ENCODE assay signal across 14 cellular contexts in the genomic region with DNA sequence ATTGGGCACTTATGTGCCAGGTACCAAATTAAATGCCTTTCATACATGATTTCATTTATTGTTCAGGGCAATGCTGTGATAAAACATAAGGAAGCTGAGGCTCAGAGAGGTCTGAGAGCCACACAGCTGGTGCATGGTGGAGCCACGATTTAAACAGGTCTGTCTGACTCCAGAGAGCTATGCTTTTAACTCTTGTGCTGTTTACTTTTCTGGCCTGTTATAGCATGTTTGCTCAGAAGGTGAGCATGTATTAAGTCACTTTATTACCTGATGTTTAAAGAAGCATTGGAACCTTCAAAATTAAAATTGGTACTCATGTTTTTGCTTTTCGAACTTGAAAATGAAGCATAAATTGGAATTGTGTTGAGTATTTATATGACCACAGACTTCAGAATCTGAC. TPM values are rescaled to one million over a fixed set of nuclear protein-coding genes. Genes with fewer than 3 reads are reported as not detected.
A peak's percentile ranks its signal among the peaks of the same experiment; 100 is the strongest.
DNase-seq lines count a peak whose midpoint lies in the region; ATAC-seq, FAIRE-seq and TF ChIP-seq lines count a peak whose summit lies in the region.
"Had no signal": no experiment of that assay in that cellular context is flagged by ENCODE, and none has a peak within 500 bp of the region (broad histone marks: within the 10 kb centered on the region; RNA-seq: fewer than 3 reads in every experiment).

No MANE protein-coding gene starts in this region.

- no peak for TF ChIP-seq CTCF in A549 (IDR thresholded peaks at IDR 0.05)
- TF ChIP-seq CTCF in PC-3 (conservative IDR thresholded peaks at IDR 0.05; ENCODE audit: low read depth, low read length): no peak
- TF ChIP-seq CTCF in osteoblast (IDR thresholded peaks at IDR 0.05; ENCODE audit: extremely low read depth, low read depth, low read length): no peak

- H3K4me3 ChIP-seq in A549 (no peak overlapping the region), PC-3 (ENCODE audit: low read length) (no peak overlapping the region), osteoblast (ENCODE audit: insufficient read depth, low read length) (no peak overlapping the region)
- H3K4me3 ChIP-seq: BLaER1, GM12878, HAP-1 had no signal

- TF ChIP-seq EP300 in A549 (IDR thresholded peaks at IDR 0.05): no peak

- DNase-seq in A549 (ENCODE audit: low read depth in 1 of 2, low spot score in 1 of 2) (no peak), PC-3 (peak; percentile 39), osteoblast (ENCODE audit: insufficient read length, low spot score, missing footprints) (peak; percentile 17), substantia nigra (lab: John Stamatoyannopoulos, UW) (no peak)
- DNase-seq: AML-193, DMS79 had no signal

- H3K9me2 ChIP-seq in PC-3 (replicated peaks; ENCODE audit: low read length): no peaks in the 10 kb centered on the region

- POLR2A ChIA-PET in A549 (lab: Yijun Ruan, JAX): no interaction called here
- POLR2A ChIA-PET in PC-3 (lab: Charles Lee; ENCODE audit: unreplicated experiment): interaction anchor here (0.5 kb wide), 1 partner anchor 612 kb away, joined by 3 read pairs; no protein-coding TSS in a partner anchor

- H3K4me1 ChIP-seq in A549 (peaks cover 24% of the 10 kb centered on the region), PC-3 (ENCODE audit: insufficient read depth, low read length) (peaks cover 35% of the 10 kb centered on the region), osteoblast (ENCODE audit: insufficient read depth, low read length) (peaks cover 6% of the 10 kb centered on the region)
- H3K4me1 ChIP-seq: BLaER1, HAP-1 had no signal

- H3K27me3 ChIP-seq in PC-3 (ENCODE audit: low read length): no peaks in the 10 kb centered on the region
- no peaks in the 10 kb centered on the region for H3K27me3 ChIP-seq in osteoblast (ENCODE audit: insufficient read depth, low read length)
- H3K27me3 ChIP-seq: BLaER1 had no signal

- CTCF ChIA-PET in A549 (lab: Yijun Ruan, JAX): interaction anchor here (0.6 to 1.7 kb wide), 9 partner anchors 10 to 522 kb away, joined by 3 to 6 read pairs (median 3); no protein-coding TSS in a partner anchor
- CTCF ChIA-PET in PC-3 (lab: Charles Lee): interaction anchor here (0.6 kb wide), 1 partner anchor 448 kb away, joined by 3 read pairs; no protein-coding TSS in a partner anchor

- H3K27ac ChIP-seq in A549: no peak overlapping the region
- H3K27ac ChIP-seq in PC-3 (ENCODE audit: low read length): no peak overlapping the region
- H3K27ac ChIP-seq in osteoblast (ENCODE audit: low read depth, low read length): no peak overlapping the region
- H3K27ac ChIP-seq in substantia nigra (ENCODE audit: low read depth, low read length, poor library complexity, severe bottlenecking): no peak overlapping the region
- H3K27ac ChIP-seq: BLaER1 had no signal

- H2AFZ ChIP-seq in PC-3 (ENCODE audit: low read length) (no peak overlapping the region), osteoblast (ENCODE audit: low read length) (no peak overlapping the region)

- intact Hi-C loops in PC-3 (cut with micrococcal nuclease): no loop called here

- no TSS peak for BruUV-seq in PC-3 (replicated peaks; lab: Mats Ljungman, UMichigan)

- H3K9ac ChIP-seq in PC-3 (ENCODE audit: low read length): no peak overlapping the region
- H3K9ac ChIP-seq: BLaER1 had no signal

- WGBS in A549 (ENCODE audit: missing lambda C conversion rate): 80% methylated on average over 2 of the region's 2 CpGs

- H3K9me3 ChIP-seq in A549 (no peaks in the 10 kb centered on the region), PC-3 (ENCODE audit: low read length) (no peaks in the 10 kb centered on the region), osteoblast (ENCODE audit: low read depth, low read length) (no peaks in the 10 kb centered on the region)
- H3K9me3 ChIP-seq: BLaER1, HAP-1 had no signal

- no peak for ATAC-seq in A549
- peak; percentile 28 for ATAC-seq in PC-3
- peak; percentile 49 for ATAC-seq in esophagus mucosa
- no peak for ATAC-seq in GM19035 (IDR thresholded peaks at IDR 0.05; ENCODE audit: unreplicated experiment)
- no peak for ATAC-seq in HG02840 (IDR thresholded peaks at IDR 0.05; ENCODE audit: low FRiP score, unreplicated experiment)
- ATAC-seq: GM12878 had no signal

- H3K79me2 ChIP-seq in PC-3 (ENCODE audit: low read length) (peaks cover 8% of the 10 kb centered on the region; the same call in 1 of the 2 replicates), osteoblast (ENCODE audit: insufficient read depth, low read length) (no peaks in the 10 kb centered on the region)

- no peak for TF ChIP-seq RAD21 in A549 (conservative IDR thresholded peaks at IDR 0.05 in 1 of 2, IDR thresholded peaks at IDR 0.05 in 1 of 2)

- H3K4me2 ChIP-seq in A549 (no peak overlapping the region), PC-3 (ENCODE audit: low read length) (peak overlapping the region; percentile 11; the same call in 1 of the 2 replicates), osteoblast (ENCODE audit: insufficient read depth, low read length) (no peak overlapping the region)
- H3K4me2 ChIP-seq: BLaER1 had no signal

- TF ChIP-seq POLR2A in A549 (IDR thresholded peaks at IDR 0.05; ENCODE audit: low read length): no peak

- H3K36me3 ChIP-seq in PC-3 (ENCODE audit: low read depth, low read length) (peaks cover 58% of the 10 kb centered on the region), osteoblast (ENCODE audit: insufficient read depth, low read length) (no peaks in the 10 kb centered on the region)

- H4K20me1 ChIP-seq in PC-3 (ENCODE audit: low read length) (no peaks in the 10 kb centered on the region), osteoblast (ENCODE audit: insufficient read depth, low read length) (no peaks in the 10 kb centered on the region)
- H4K20me1 ChIP-seq: BLaER1 had no signal

- FAIRE-seq in A549 (lab: Jason Lieb, UNC): peak; percentile 94
- FAIRE-seq: GM12878, GM18507, H1 had no signal

- H3F3A ChIP-seq in PC-3 (ENCODE audit: low read length, unreplicated experiment): peaks cover 6% of the 10 kb centered on the region

TF ChIP-seq in A549, 52 proteins besides CTCF, POLR2A, EP300 and RAD21:
- TF ChIP-seq HDAC2 (IDR thresholded peaks at IDR 0.05): no peak

RNA-seq across cellular contexts. Expression of gene MCM8, which starts 26.8 kb away (rescaled TPM):
- 29.5 and 36.1 TPM in 2 replicates for polyA plus RNA-seq in A549 (2011; rRNA removed)
- 10.7 and 12.4 TPM in 2 replicates for polyA plus RNA-seq in A549 (2012; cell fraction: cytosol; rRNA removed)
- 4.1 and 7.4 TPM in 2 replicates for polyA plus RNA-seq in A549 (2012; cell fraction: nucleus; rRNA removed)
- 33.9 to 35.3 TPM (median 34.9 TPM) in 3 replicates for polyA plus RNA-seq in A549 (2017; fragmentation: RNase III; extraction: RNeasy Plus Mini Kit Qiagen cat#74134 plus additional on column Dnase treatment)
- polyA minus RNA-seq in A549 (2011; rRNA and poly(A)+ RNA removed): 13.1 and 14.1 TPM in 2 replicates
- 26.6 and 27.0 TPM in 2 replicates for total RNA-seq in PC-3 (2014; rRNA removed)
- 5.7 TPM for total RNA-seq in esophagus mucosa
- 3.3 and 3.5 TPM in 2 replicates for total RNA-seq in osteoblast

RNA-seq across cellular contexts. Expression of gene TRMT6, which starts 26.9 kb away (rescaled TPM):
- polyA plus RNA-seq in A549 (2011; rRNA removed) (30.8 and 43.1 TPM in 2 replicates), A549 (2017; fragmentation: RNase III; extraction: RNeasy Plus Mini Kit Qiagen cat#74134 plus additional on column Dnase treatment) (37.4 to 40.0 TPM (median 38.5 TPM) in 3 replicates)
- 17.4 and 18.8 TPM in 2 replicates for polyA plus RNA-seq in A549 (2012; cell fraction: cytosol; rRNA removed)
- 9.2 and 13.0 TPM in 2 replicates for polyA plus RNA-seq in A549 (2012; cell fraction: nucleus; rRNA removed)
- polyA minus RNA-seq in A549 (2011; rRNA and poly(A)+ RNA removed): 6.8 and 7.5 TPM in 2 replicates
- total RNA-seq in PC-3 (2014; rRNA removed) (35.4 and 44.0 TPM in 2 replicates), esophagus mucosa (12.6 TPM), osteoblast (5.4 and 5.9 TPM in 2 replicates)

RNA-seq across cellular contexts. Expression of gene CRLS1, which starts 28.7 kb away (rescaled TPM):
- polyA plus RNA-seq in A549 (2011; rRNA removed) (129 and 150 TPM in 2 replicates), A549 (2017; fragmentation: RNase III; extraction: RNeasy Plus Mini Kit Qiagen cat#74134 plus additional on column Dnase treatment) (54.8 to 61.0 TPM (median 56.1 TPM) in 3 replicates)
- 41.0 and 50.9 TPM in 2 replicates for polyA plus RNA-seq in A549 (2012; cell fraction: cytosol; rRNA removed)
- polyA plus RNA-seq in A549 (2012; cell fraction: nucleus; rRNA removed): 22.7 and 33.0 TPM in 2 replicates
- 37.6 and 52.7 TPM in 2 replicates for polyA minus RNA-seq in A549 (2011; rRNA and poly(A)+ RNA removed)
- total RNA-seq in PC-3 (2014; rRNA removed) (50.7 and 52.2 TPM in 2 replicates), esophagus mucosa (21.4 TPM), osteoblast (37.6 and 42.1 TPM in 2 replicates)

Comparison
In these comparisons a context has a peak if more than half of its experiments do, and no peak if none do; other contexts are left out.
1. ATAC-seq: peak in PC-3 (single experiment) and esophagus mucosa (single experiment); none in A549 (0 of 2), GM19035 (single experiment) and HG02840 (single experiment).
2. DNase-seq: peak in PC-3 (single experiment) and osteoblast (single experiment); none in A549 (0 of 2) and substantia nigra (0 of 49).